Comparison of ENCODE assay signal across 2 cellular contexts in the genomic region with DNA sequence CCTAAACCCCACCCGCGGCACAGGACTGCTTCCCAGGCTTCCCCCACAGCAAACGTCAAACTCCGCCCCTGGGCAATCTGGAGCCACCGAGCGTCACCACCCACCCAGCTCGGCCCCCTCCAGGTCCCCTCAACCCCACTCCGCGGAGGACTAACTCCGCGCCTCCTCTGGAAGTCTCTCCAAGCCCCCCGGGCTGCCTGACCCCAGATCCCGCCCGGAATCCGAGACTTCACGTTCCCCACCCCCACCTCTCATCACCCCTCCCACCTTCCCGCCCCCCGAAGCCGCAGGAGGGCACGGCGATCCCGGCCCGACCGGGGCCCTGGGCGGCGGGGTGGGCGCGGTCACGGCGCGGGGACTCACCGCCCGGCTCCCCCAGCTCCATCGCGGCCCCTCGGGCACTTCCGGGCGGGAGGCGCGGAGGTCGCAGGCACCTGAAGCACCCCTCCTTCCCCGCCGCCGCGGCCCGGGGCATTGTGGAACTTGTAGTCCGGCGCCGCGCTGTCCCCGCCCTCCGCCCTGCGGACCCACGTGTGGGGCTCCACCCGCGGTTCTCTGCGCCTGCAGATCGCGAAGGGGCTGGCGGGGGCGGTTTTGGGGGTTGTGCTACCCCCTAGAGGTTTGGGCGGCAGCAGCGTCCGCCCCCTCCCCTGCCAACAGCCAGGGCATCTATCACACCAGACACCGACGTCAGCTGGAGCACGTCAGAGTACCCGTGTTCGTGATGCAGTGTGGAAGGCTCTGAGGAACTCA.
TF ChIP-seq lines count a peak whose summit lies in the region.

A gene with protein sequence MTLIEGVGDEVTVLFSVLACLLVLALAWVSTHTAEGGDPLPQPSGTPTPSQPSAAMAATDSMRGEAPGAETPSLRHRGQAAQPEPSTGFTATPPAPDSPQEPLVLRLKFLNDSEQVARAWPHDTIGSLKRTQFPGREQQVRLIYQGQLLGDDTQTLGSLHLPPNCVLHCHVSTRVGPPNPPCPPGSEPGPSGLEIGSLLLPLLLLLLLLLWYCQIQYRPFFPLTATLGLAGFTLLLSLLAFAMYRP (minus strand): TSS at position 423 of the 753 bp plus-strand sequence. CDS start 930 bp downstream, outside the sequence.

TF ChIP-seq in HEK293, 187 proteins besides CTCF, POLR2A, EP300 and RAD21 (continued from another document and continues in another):
- TF ChIP-seq, protein P1, sequence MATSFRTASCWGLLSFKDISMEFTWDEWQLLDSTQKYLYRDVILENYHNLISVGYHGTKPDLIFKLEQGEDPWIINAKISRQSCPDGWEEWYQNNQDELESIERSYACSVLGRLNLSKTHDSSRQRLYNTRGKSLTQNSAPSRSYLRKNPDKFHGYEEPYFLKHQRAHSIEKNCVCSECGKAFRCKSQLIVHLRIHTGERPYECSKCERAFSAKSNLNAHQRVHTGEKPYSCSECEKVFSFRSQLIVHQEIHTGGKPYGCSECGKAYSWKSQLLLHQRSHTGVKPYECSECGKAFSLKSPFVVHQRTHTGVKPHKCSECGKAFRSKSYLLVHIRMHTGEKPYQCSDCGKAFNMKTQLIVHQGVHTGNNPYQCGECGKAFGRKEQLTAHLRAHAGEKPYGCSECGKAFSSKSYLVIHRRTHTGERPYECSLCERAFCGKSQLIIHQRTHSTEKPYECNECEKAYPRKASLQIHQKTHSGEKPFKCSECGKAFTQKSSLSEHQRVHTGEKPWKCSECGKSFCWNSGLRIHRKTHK (tag by site-specific recombination; IDR thresholded peaks at IDR 0.05), result no peak
- TF ChIP-seq ZBTB17 (tag by site-specific recombination; IDR thresholded peaks at IDR 0.05), result peak; percentile 67; the same call in 1 of the 2 replicates
- peak; percentile 79 for TF ChIP-seq KLF8 (tag by site-specific recombination; IDR thresholded peaks at IDR 0.05)
- no peak for TF ChIP-seq ZNF776 (tag by site-specific recombination; IDR thresholded peaks at IDR 0.05; ENCODE audit: borderline replicate concordance)
- peak; percentile 81 for TF ChIP-seq GLIS1 (tag by site-specific recombination; IDR thresholded peaks at IDR 0.05)
- TF ChIP-seq HOXD13 (CRISPR knock-in tag; IDR thresholded peaks at IDR 0.05; ENCODE audit: borderline replicate concordance), result no peak
- TF ChIP-seq ZBTB48 (tag by site-specific recombination; IDR thresholded peaks at IDR 0.05), result 0 out of 2 replicates have a peak, but pooled peaks have one; percentile 85
- TF ChIP-seq, protein P2, sequence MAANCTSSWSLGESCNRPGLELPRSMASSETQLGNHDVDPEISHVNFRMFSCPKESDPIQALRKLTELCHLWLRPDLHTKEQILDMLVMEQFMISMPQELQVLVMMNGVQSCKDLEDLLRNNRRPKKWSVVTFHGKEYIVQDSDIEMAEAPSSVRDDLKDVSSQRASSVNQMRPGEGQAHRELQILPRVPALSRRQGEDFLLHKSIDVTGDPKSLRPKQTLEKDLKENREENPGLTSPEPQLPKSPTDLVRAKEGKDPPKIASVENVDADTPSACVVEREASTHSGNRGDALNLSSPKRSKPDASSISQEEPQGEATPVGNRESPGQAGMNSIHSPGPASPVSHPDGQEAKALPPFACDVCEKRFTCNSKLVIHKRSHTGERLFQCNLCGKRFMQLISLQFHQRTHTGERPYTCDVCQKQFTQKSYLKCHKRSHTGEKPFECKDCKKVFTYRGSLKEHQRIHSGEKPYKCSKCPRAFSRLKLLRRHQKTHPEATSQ (tag by site-specific recombination; IDR thresholded peaks at IDR 0.05), result no peak
- no peak for TF ChIP-seq ZFP69B (tag by site-specific recombination; IDR thresholded peaks at IDR 0.05)
- TF ChIP-seq, protein P3, sequence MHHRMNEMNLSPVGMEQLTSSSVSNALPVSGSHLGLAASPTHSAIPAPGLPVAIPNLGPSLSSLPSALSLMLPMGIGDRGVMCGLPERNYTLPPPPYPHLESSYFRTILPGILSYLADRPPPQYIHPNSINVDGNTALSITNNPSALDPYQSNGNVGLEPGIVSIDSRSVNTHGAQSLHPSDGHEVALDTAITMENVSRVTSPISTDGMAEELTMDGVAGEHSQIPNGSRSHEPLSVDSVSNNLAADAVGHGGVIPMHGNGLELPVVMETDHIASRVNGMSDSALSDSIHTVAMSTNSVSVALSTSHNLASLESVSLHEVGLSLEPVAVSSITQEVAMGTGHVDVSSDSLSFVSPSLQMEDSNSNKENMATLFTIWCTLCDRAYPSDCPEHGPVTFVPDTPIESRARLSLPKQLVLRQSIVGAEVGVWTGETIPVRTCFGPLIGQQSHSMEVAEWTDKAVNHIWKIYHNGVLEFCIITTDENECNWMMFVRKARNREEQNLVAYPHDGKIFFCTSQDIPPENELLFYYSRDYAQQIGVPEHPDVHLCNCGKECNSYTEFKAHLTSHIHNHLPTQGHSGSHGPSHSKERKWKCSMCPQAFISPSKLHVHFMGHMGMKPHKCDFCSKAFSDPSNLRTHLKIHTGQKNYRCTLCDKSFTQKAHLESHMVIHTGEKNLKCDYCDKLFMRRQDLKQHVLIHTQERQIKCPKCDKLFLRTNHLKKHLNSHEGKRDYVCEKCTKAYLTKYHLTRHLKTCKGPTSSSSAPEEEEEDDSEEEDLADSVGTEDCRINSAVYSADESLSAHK (tag by site-specific recombination; IDR thresholded peaks at IDR 0.05), result no peak
- TF ChIP-seq, protein P4, sequence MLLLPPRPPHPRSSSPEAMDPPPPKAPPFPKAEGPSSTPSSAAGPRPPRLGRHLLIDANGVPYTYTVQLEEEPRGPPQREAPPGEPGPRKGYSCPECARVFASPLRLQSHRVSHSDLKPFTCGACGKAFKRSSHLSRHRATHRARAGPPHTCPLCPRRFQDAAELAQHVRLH (tag by site-specific recombination; IDR thresholded peaks at IDR 0.05), result no peak
- no peak for TF ChIP-seq ZNF354C (tag by site-specific recombination; IDR thresholded peaks at IDR 0.05; ENCODE audit: borderline replicate concordance, low read depth)
- TF ChIP-seq GLI4 (tag by site-specific recombination; IDR thresholded peaks at IDR 0.05), result no peak
- TF ChIP-seq BCL11A (tag by site-specific recombination; IDR thresholded peaks at IDR 0.05; ENCODE audit: low read depth), result no peak
- TF ChIP-seq ZNF707 (tag by site-specific recombination; IDR thresholded peaks at IDR 0.05), result no peak
- no peak for TF ChIP-seq ZNF138 (tag by site-specific recombination; IDR thresholded peaks at IDR 0.05; ENCODE audit: borderline replicate concordance)
- no peak for TF ChIP-seq ZNF654 (tag by site-specific recombination; IDR thresholded peaks at IDR 0.05; ENCODE audit: low read depth)
- no peak for TF ChIP-seq ZNF175 (tag by site-specific recombination; IDR thresholded peaks at IDR 0.05)
- TF ChIP-seq ZNF423 (tag by site-specific recombination; IDR thresholded peaks at IDR 0.05), result no peak
- no peak for TF ChIP-seq WT1 (tag by site-specific recombination; IDR thresholded peaks at IDR 0.05)
- TF ChIP-seq SP3 (tag by site-specific recombination; IDR thresholded peaks at IDR 0.05), result peak; percentile 95
- TF ChIP-seq ZNF211 (tag by site-specific recombination; IDR thresholded peaks at IDR 0.05; ENCODE audit: low read depth), result no peak
- TF ChIP-seq, protein P5, sequence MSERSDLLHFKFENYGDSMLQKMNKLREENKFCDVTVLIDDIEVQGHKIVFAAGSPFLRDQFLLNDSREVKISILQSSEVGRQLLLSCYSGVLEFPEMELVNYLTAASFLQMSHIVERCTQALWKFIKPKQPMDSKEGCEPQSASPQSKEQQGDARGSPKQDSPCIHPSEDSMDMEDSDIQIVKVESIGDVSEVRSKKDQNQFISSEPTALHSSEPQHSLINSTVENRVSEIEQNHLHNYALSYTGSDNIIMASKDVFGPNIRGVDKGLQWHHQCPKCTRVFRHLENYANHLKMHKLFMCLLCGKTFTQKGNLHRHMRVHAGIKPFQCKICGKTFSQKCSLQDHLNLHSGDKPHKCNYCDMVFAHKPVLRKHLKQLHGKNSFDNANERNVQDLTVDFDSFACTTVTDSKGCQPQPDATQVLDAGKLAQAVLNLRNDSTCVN (tag by site-specific recombination; optimal IDR thresholded peaks at IDR 0.05), result peak; percentile 89
- peak; percentile 59; the same call in 1 of the 2 replicates for TF ChIP-seq ZXDB (tag by site-specific recombination; IDR thresholded peaks at IDR 0.05)
- TF ChIP-seq SP2 (tag by site-specific recombination; IDR thresholded peaks at IDR 0.05), result peak; percentile 66
- no peak for TF ChIP-seq ZNF521 (tag by site-specific recombination; IDR thresholded peaks at IDR 0.05)

TF ChIP-seq in K562, 482 proteins besides CTCF, POLR2A, EP300 and RAD21 (continued from another document and continues in another):
- TF ChIP-seq, protein P6, sequence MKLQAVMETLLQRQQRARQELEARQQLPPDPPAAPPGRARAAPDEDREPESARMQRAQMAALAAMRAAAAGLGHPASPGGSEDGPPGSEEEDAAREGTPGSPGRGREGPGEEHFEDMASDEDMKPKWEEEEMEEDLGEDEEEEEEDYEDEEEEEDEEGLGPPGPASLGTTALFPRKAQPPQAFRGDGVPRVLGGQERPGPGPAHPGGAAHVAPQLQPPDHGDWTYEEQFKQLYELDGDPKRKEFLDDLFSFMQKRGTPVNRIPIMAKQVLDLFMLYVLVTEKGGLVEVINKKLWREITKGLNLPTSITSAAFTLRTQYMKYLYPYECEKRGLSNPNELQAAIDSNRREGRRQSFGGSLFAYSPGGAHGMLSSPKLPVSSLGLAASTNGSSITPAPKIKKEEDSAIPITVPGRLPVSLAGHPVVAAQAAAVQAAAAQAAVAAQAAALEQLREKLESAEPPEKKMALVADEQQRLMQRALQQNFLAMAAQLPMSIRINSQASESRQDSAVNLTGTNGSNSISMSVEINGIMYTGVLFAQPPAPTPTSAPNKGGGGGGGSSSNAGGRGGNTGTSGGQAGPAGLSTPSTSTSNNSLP (IDR thresholded peaks at IDR 0.05; ENCODE audit: borderline replicate concordance, low read depth, low read length), result no peak
- TF ChIP-seq, protein P7, sequence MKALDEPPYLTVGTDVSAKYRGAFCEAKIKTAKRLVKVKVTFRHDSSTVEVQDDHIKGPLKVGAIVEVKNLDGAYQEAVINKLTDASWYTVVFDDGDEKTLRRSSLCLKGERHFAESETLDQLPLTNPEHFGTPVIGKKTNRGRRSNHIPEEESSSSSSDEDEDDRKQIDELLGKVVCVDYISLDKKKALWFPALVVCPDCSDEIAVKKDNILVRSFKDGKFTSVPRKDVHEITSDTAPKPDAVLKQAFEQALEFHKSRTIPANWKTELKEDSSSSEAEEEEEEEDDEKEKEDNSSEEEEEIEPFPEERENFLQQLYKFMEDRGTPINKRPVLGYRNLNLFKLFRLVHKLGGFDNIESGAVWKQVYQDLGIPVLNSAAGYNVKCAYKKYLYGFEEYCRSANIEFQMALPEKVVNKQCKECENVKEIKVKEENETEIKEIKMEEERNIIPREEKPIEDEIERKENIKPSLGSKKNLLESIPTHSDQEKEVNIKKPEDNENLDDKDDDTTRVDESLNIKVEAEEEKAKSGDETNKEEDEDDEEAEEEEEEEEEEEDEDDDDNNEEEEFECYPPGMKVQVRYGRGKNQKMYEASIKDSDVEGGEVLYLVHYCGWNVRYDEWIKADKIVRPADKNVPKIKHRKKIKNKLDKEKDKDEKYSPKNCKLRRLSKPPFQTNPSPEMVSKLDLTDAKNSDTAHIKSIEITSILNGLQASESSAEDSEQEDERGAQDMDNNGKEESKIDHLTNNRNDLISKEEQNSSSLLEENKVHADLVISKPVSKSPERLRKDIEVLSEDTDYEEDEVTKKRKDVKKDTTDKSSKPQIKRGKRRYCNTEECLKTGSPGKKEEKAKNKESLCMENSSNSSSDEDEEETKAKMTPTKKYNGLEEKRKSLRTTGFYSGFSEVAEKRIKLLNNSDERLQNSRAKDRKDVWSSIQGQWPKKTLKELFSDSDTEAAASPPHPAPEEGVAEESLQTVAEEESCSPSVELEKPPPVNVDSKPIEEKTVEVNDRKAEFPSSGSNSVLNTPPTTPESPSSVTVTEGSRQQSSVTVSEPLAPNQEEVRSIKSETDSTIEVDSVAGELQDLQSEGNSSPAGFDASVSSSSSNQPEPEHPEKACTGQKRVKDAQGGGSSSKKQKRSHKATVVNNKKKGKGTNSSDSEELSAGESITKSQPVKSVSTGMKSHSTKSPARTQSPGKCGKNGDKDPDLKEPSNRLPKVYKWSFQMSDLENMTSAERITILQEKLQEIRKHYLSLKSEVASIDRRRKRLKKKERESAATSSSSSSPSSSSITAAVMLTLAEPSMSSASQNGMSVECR (CRISPR knock-in tag; IDR thresholded peaks at IDR 0.05), result peak; percentile 86; the same call in 1 of the 2 replicates
- peak; percentile 26; the same call in 1 of the 2 replicates for TF ChIP-seq MBD2 (IDR thresholded peaks at IDR 0.05; ENCODE audit: borderline replicate concordance, low read depth)
- TF ChIP-seq KLF10 (CRISPR knock-in tag; IDR thresholded peaks at IDR 0.05), result no peak
- TF ChIP-seq ZNF217 (CRISPR knock-in tag; IDR thresholded peaks at IDR 0.05), result no peak
- no peak for TF ChIP-seq ZEB2 (IDR thresholded peaks at IDR 0.05)
- no peak for TF ChIP-seq NFXL1 (CRISPR knock-in tag; IDR thresholded peaks at IDR 0.05)
- no peak for TF ChIP-seq SMARCC2 (IDR thresholded peaks at IDR 0.05; ENCODE audit: low read depth)
- TF ChIP-seq, protein P8, sequence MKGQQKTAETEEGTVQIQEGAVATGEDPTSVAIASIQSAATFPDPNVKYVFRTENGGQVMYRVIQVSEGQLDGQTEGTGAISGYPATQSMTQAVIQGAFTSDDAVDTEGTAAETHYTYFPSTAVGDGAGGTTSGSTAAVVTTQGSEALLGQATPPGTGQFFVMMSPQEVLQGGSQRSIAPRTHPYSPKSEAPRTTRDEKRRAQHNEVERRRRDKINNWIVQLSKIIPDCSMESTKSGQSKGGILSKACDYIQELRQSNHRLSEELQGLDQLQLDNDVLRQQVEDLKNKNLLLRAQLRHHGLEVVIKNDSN (CRISPR knock-in tag; IDR thresholded peaks at IDR 0.05), result peak; percentile 76
- no peak for TF ChIP-seq ZKSCAN3 (CRISPR knock-in tag; IDR thresholded peaks at IDR 0.05)
- peak in 1 of 2 experiments; percentile 80; a peak in 1 of 4 replicates for TF ChIP-seq KDM4B (IDR thresholded peaks at IDR 0.05; ENCODE audit: borderline replicate concordance in 2 of 2, low read depth in 1 of 2)
- no peak for TF ChIP-seq HMG20B (CRISPR knock-in tag; IDR thresholded peaks at IDR 0.05)
- TF ChIP-seq, protein P9, sequence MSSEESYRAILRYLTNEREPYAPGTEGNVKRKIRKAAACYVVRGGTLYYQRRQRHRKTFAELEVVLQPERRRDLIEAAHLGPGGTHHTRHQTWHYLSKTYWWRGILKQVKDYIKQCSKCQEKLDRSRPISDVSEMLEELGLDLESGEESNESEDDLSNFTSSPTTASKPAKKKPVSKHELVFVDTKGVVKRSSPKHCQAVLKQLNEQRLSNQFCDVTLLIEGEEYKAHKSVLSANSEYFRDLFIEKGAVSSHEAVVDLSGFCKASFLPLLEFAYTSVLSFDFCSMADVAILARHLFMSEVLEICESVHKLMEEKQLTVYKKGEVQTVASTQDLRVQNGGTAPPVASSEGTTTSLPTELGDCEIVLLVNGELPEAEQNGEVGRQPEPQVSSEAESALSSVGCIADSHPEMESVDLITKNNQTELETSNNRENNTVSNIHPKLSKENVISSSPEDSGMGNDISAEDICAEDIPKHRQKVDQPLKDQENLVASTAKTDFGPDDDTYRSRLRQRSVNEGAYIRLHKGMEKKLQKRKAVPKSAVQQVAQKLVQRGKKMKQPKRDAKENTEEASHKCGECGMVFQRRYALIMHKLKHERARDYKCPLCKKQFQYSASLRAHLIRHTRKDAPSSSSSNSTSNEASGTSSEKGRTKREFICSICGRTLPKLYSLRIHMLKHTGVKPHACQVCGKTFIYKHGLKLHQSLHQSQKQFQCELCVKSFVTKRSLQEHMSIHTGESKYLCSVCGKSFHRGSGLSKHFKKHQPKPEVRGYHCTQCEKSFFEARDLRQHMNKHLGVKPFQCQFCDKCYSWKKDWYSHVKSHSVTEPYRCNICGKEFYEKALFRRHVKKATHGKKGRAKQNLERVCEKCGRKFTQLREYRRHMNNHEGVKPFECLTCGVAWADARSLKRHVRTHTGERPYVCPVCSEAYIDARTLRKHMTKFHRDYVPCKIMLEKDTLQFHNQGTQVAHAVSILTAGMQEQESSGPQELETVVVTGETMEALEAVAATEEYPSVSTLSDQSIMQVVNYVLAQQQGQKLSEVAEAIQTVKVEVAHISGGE (CRISPR knock-in tag; IDR thresholded peaks at IDR 0.05), result peak in 1 of 3 experiments; percentile 87; a peak in 2 of 6 replicates
- TF ChIP-seq ZNF253 (CRISPR knock-in tag; conservative IDR thresholded peaks at IDR 0.05), result no peak
- TF ChIP-seq KLF16 (IDR thresholded peaks at IDR 0.05), result no peak
- TF ChIP-seq ZNF408 (CRISPR knock-in tag; IDR thresholded peaks at IDR 0.05; ENCODE audit: low read depth), result no peak
